ENCODE assay signal across 8 cellular contexts in the genomic region with DNA sequence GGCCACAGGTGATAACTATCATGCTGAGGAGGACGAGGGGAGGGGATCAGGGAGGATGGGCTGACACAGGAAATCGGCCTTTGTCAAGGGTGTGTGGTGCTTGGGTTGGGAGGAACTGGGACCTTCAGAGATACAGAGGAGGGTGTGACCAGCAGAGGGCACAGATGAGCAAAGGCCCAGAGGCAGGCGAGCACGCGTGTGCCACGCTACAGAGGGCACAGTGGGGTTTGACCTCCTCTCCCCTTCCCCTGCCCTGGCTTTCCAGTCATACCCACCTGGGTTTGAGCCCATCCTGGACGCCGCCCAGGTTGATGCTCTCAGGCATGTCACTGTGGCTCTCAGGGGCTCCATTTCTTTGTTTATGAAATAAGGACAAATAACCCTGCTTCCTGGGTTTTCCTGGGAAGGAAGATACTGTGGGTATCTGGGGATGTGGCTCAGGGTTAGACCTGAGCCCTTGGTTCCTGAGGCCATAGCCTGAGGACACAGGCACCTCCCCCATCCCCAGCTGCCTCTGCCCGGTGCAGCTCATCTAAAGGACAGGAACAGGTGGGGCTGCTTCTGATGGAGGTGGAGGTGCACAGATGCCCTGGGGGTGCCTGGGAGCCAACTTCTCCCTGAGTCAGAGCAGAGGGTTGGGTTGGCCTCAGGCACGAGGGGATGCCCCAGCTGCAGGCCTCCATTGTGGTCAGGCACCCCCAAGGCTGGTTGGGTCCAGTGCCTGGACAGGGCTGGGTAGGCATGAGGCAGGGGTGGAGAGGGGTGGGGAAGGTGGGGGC. TPM values are rescaled to one million over a fixed set of nuclear protein-coding genes. Genes with fewer than 3 reads are reported as not detected.
DNase-seq lines count a peak whose midpoint lies in the region; ATAC-seq and TF ChIP-seq lines count a peak whose summit lies in the region.

No MANE protein-coding gene starts in this region.

- no peaks in the 10 kb centered on the region for H3K9me3 Mint-ChIP-seq in activated CD8-positive, alpha-beta T cell treated with anti-CD3 and anti-CD28 coated beads for 36 hours
- H3K9me3 Mint-ChIP-seq in effector memory CD8-positive, alpha-beta T cell, result no peaks in the 10 kb centered on the region
- H3K9me3 Mint-ChIP-seq in mesothelial cell of epicardium, result no peaks in the 10 kb centered on the region

- POLR2A ChIA-PET in activated CD8-positive, alpha-beta T cell treated with anti-CD3 and anti-CD28 coated beads for 36 hours (lab: Charles Lee), result no interaction called here

- intact Hi-C loops in activated CD8-positive, alpha-beta T cell treated with anti-CD3 and anti-CD28 coated beads for 36 hours (cut with micrococcal nuclease), result no loop called here

- peak; percentile 55 for ATAC-seq in HG02623 (IDR thresholded peaks at IDR 0.05; ENCODE audit: unreplicated experiment)
- ATAC-seq in activated CD8-positive, alpha-beta T cell treated with anti-CD3 and anti-CD28 coated beads for 36 hours, result peak; percentile 82
- ATAC-seq in effector memory CD8-positive, alpha-beta T cell (replicated peaks), result peak; percentile 88
- ATAC-seq in HG03457 (IDR thresholded peaks at IDR 0.05; ENCODE audit: unreplicated experiment), result no peak

- H3K4me3 Mint-ChIP-seq in activated CD8-positive, alpha-beta T cell treated with anti-CD3 and anti-CD28 coated beads for 36 hours, result no peak overlapping the region
- H3K4me3 Mint-ChIP-seq in effector memory CD8-positive, alpha-beta T cell, result peak overlapping the region in 1 of 2 donors; percentile 29
- no peak overlapping the region for H3K4me3 Mint-ChIP-seq in mesothelial cell of epicardium

- DNase-seq in GM12865 (ENCODE audit: low read depth) (peak; percentile 76), NCI-H510A treated with DMSO at 0.1 percent for 48 hours (lab: John Stamatoyannopoulos, UW) (peak; percentile 62), mesothelial cell of epicardium (ENCODE audit: low spot score in 2 of 2, unreplicated experiment in 2 of 2) (peak in 1 of 2 experiments; percentile 37)
- DNase-seq in activated CD8-positive, alpha-beta T cell treated with anti-CD3 and anti-CD28 coated beads for 36 hours, result peak; percentile 91
- DNase-seq in effector memory CD8-positive, alpha-beta T cell, result peak; percentile 74 to 79 (median 75)
- DNase-seq in stimulated activated CD8-positive, alpha-beta memory T cell treated with anti-CD3 and anti-CD28 coated beads, Interleukin-7, amount 100 ng/mL, for 24 hours (ENCODE audit: low read depth), result peak; percentile 67

- peaks cover 38% of the 10 kb centered on the region for H3K4me1 Mint-ChIP-seq in activated CD8-positive, alpha-beta T cell treated with anti-CD3 and anti-CD28 coated beads for 36 hours (ENCODE audit: low read depth)
- H3K4me1 Mint-ChIP-seq in effector memory CD8-positive, alpha-beta T cell (ENCODE audit: low read depth in 2 of 2), result peaks cover 29 to 30% of the 10 kb centered on the region in 2 donors
- H3K4me1 Mint-ChIP-seq in mesothelial cell of epicardium, result peaks cover 17% of the 10 kb centered on the region

- CTCF ChIA-PET in activated CD8-positive, alpha-beta T cell treated with anti-CD3 and anti-CD28 coated beads for 36 hours (lab: Charles Lee), result interaction anchor here (0.6 to 13.3 kb wide), 8 partner anchors 10 to 389 kb away, joined by 3 to 158 read pairs (median 4); no protein-coding TSS in a partner anchor

- no peaks in the 10 kb centered on the region for H3K36me3 Mint-ChIP-seq in activated CD8-positive, alpha-beta T cell treated with anti-CD3 and anti-CD28 coated beads for 36 hours (ENCODE audit: low read depth)
- H3K36me3 Mint-ChIP-seq in effector memory CD8-positive, alpha-beta T cell (ENCODE audit: insufficient read depth), result peaks cover 3% of the 10 kb centered on the region
- H3K36me3 Mint-ChIP-seq in mesothelial cell of epicardium, result no peaks in the 10 kb centered on the region

- H3K4me3 ChIP-seq in GM12865 (ENCODE audit: low read depth, low read length), result no peak overlapping the region

- peak overlapping the region; percentile 76 for H3K27ac Mint-ChIP-seq in activated CD8-positive, alpha-beta T cell treated with anti-CD3 and anti-CD28 coated beads for 36 hours
- H3K27ac Mint-ChIP-seq in effector memory CD8-positive, alpha-beta T cell, result peak overlapping the region in 1 of 2 donors; percentile 27
- no peak overlapping the region for H3K27ac Mint-ChIP-seq in mesothelial cell of epicardium

- H3K27me3 Mint-ChIP-seq in activated CD8-positive, alpha-beta T cell treated with anti-CD3 and anti-CD28 coated beads for 36 hours, result no peaks in the 10 kb centered on the region
- no peaks in the 10 kb centered on the region for H3K27me3 Mint-ChIP-seq in effector memory CD8-positive, alpha-beta T cell
- peaks cover 7% of the 10 kb centered on the region for H3K27me3 Mint-ChIP-seq in mesothelial cell of epicardium (ENCODE audit: low read depth)

- peak; percentile 88 for TF ChIP-seq CTCF in GM12865 (IDR thresholded peaks at IDR 0.05; ENCODE audit: insufficient read depth, low read depth, low read length, missing control alignments)
- peak; percentile 78 for TF ChIP-seq CTCF in activated CD8-positive, alpha-beta T cell treated with anti-CD3 and anti-CD28 coated beads for 36 hours (IDR thresholded peaks at IDR 0.05)
- peak; percentile 28 for TF ChIP-seq CTCF in mesothelial cell of epicardium (IDR thresholded peaks at IDR 0.05; ENCODE audit: unreplicated experiment)

RNA-seq across cellular contexts. Expression of a gene that starts 51.8 kb away (rescaled TPM):
- total RNA-seq in activated CD8-positive, alpha-beta T cell treated with anti-CD3 and anti-CD28 coated beads for 36 hours, result not detected
- 0.82 to 1.1 TPM (median 1.0 TPM) in 3 replicates for total RNA-seq in mesothelial cell of epicardium

Comparison
In these comparisons a context has a peak if more than half of its experiments do, and no peak if none do; other contexts are left out.
1. CTCF ChIP-seq: peak in every context shown above with its lines; median percentile 88 in GM12865; 78 in activated CD8-positive, alpha-beta T cell treated with anti-CD3 and anti-CD28 coated beads for 36 hours; 28 in mesothelial cell of epicardium.